Comparison of ENCODE assay signal across 11 cellular contexts in genomic region chr21:35399706-35400105, GRCh38.
DNase-seq lines count a peak whose midpoint lies in the region; ATAC-seq and TF ChIP-seq lines count a peak whose summit lies in the region.
"Had no signal": no experiment of that assay in that cellular context is flagged by ENCODE, and none has a peak within 500 bp of the region (broad histone marks: within the 10 kb centered on the region; RNA-seq: fewer than 3 reads in every experiment).

No MANE protein-coding gene starts in this region.

- 69 to 72% methylated on average over 5 of the region's 5 CpGs for WGBS in heart right ventricle, 2 donors

- no peak for TF ChIP-seq CTCF in heart right ventricle (IDR thresholded peaks at IDR 0.05)
- TF ChIP-seq CTCF in endothelial cell (IDR thresholded peaks at IDR 0.05; ENCODE audit: unreplicated experiment), result no peak

- no peak for DNase-seq in activated naive CD8-positive, alpha-beta T cell treated with anti-CD3 and anti-CD28 coated beads, Interleukin-2, amount 50 U/mL, for 24 hours
- no peak for DNase-seq in activated naive CD8-positive, alpha-beta T cell treated with anti-CD3 and anti-CD28 coated beads for 36 hours
- DNase-seq in NAMALWA (ENCODE audit: low spot score) (peak; percentile 35), RKO (ENCODE audit: low spot score) (no peak), heart right ventricle (no peak), endothelial cell (ENCODE audit: low spot score) (no peak)
- DNase-seq in activated T-helper 2 cell treated with anti-CD3 and anti-CD28 coated beads, Interferon-gamma antibody, Interleukin-2, Interleukin-4, amounts not matched to agents 10 μg/mL and 5 μg/mL and 100 μg/mL, durations not matched to agents 14 hours and 24 hours and 36 hours (ENCODE audit: low spot score), result no peak
- DNase-seq: effector CD8-positive, alpha-beta T cell had no signal

- H3K4me1 Mint-ChIP-seq in activated naive CD8-positive, alpha-beta T cell treated with anti-CD3 and anti-CD28 coated beads, Interleukin-2, amount 50 U/mL, for 24 hours, result peaks cover 24% of the 10 kb centered on the region
- H3K4me1 Mint-ChIP-seq in activated naive CD8-positive, alpha-beta T cell treated with anti-CD3 and anti-CD28 coated beads for 36 hours, result peaks cover 9% of the 10 kb centered on the region
- peaks cover 31% of the 10 kb centered on the region for H3K4me1 Mint-ChIP-seq in activated T-helper 2 cell treated with anti-CD3 and anti-CD28 coated beads, Interferon-gamma antibody, Interleukin-2, Interleukin-4, amounts not matched to agents 10 μg/mL and 5 μg/mL and 100 μg/mL, durations not matched to agents 14 hours and 24 hours and 36 hours (ENCODE audit: low read depth)
- H3K4me1 Mint-ChIP-seq in stimulated activated memory B cell treated with anti-CD40 and anti-IgM and Interleukin-4, amounts not matched to agents 10 μg/mL and 1 μg/mL and 100 μg/mL, for 72 hours, result peaks cover 19% of the 10 kb centered on the region
- H3K4me1 Mint-ChIP-seq in endothelial cell (ENCODE audit: unreplicated experiment), result peaks cover 13% of the 10 kb centered on the region

- peak overlapping the region; percentile 40 for H3K27ac Mint-ChIP-seq in activated naive CD8-positive, alpha-beta T cell treated with anti-CD3 and anti-CD28 coated beads, Interleukin-2, amount 50 U/mL, for 24 hours
- H3K27ac Mint-ChIP-seq in activated naive CD8-positive, alpha-beta T cell treated with anti-CD3 and anti-CD28 coated beads for 36 hours, result no peak overlapping the region
- peak overlapping the region; percentile 46 for H3K27ac Mint-ChIP-seq in activated T-helper 2 cell treated with anti-CD3 and anti-CD28 coated beads, Interferon-gamma antibody, Interleukin-2, Interleukin-4, amounts not matched to agents 10 μg/mL and 5 μg/mL and 100 μg/mL, durations not matched to agents 14 hours and 24 hours and 36 hours
- H3K27ac Mint-ChIP-seq in stimulated activated memory B cell treated with anti-CD40 and anti-IgM and Interleukin-4, amounts not matched to agents 10 μg/mL and 1 μg/mL and 100 μg/mL, for 72 hours, result peak overlapping the region; percentile 74
- no peak overlapping the region for H3K27ac Mint-ChIP-seq in endothelial cell (ENCODE audit: unreplicated experiment)
- H3K27ac Mint-ChIP-seq: memory B cell, T-helper 17 cell had no signal

- H3K9me3 Mint-ChIP-seq in activated naive CD8-positive, alpha-beta T cell treated with anti-CD3 and anti-CD28 coated beads, Interleukin-2, amount 50 U/mL, for 24 hours, result no peaks in the 10 kb centered on the region
- H3K9me3 Mint-ChIP-seq in activated naive CD8-positive, alpha-beta T cell treated with anti-CD3 and anti-CD28 coated beads for 36 hours, result no peaks in the 10 kb centered on the region
- H3K9me3 Mint-ChIP-seq in activated T-helper 2 cell treated with anti-CD3 and anti-CD28 coated beads, Interferon-gamma antibody, Interleukin-2, Interleukin-4, amounts not matched to agents 10 μg/mL and 5 μg/mL and 100 μg/mL, durations not matched to agents 14 hours and 24 hours and 36 hours, result no peaks in the 10 kb centered on the region
- no peaks in the 10 kb centered on the region for H3K9me3 Mint-ChIP-seq in stimulated activated memory B cell treated with anti-CD40 and anti-IgM and Interleukin-4, amounts not matched to agents 10 μg/mL and 1 μg/mL and 100 μg/mL, for 72 hours
- no peaks in the 10 kb centered on the region for H3K9me3 Mint-ChIP-seq in endothelial cell (ENCODE audit: unreplicated experiment)
- H3K9me3 Mint-ChIP-seq: memory B cell had no signal

- no peaks in the 10 kb centered on the region for H3K36me3 Mint-ChIP-seq in activated naive CD8-positive, alpha-beta T cell treated with anti-CD3 and anti-CD28 coated beads, Interleukin-2, amount 50 U/mL, for 24 hours (ENCODE audit: low read depth)
- no peaks in the 10 kb centered on the region for H3K36me3 Mint-ChIP-seq in activated naive CD8-positive, alpha-beta T cell treated with anti-CD3 and anti-CD28 coated beads for 36 hours
- no peaks in the 10 kb centered on the region for H3K36me3 Mint-ChIP-seq in activated T-helper 2 cell treated with anti-CD3 and anti-CD28 coated beads, Interferon-gamma antibody, Interleukin-2, Interleukin-4, amounts not matched to agents 10 μg/mL and 5 μg/mL and 100 μg/mL, durations not matched to agents 14 hours and 24 hours and 36 hours (ENCODE audit: low read depth)
- no peaks in the 10 kb centered on the region for H3K36me3 Mint-ChIP-seq in stimulated activated memory B cell treated with anti-CD40 and anti-IgM and Interleukin-4, amounts not matched to agents 10 μg/mL and 1 μg/mL and 100 μg/mL, for 72 hours
- H3K36me3 Mint-ChIP-seq in endothelial cell (ENCODE audit: low read depth, unreplicated experiment), result no peaks in the 10 kb centered on the region
- H3K36me3 Mint-ChIP-seq: memory B cell had no signal

- H3K27ac ChIP-seq in heart right ventricle, result peak overlapping the region in 1 of 10 donors; percentile 64

- no peaks in the 10 kb centered on the region for H3K9me3 ChIP-seq in heart right ventricle

- intact Hi-C loops in activated T-helper 2 cell treated with anti-CD3 and anti-CD28 coated beads, Interferon-gamma antibody, Interleukin-2, Interleukin-4, amounts not matched to agents 10 μg/mL and 5 μg/mL and 100 μg/mL, durations not matched to agents 14 hours and 24 hours and 36 hours (cut with micrococcal nuclease), result loop anchor here (1.0 to 5.0 kb wide), 4 partner anchors 252 to 511 kb away; no protein-coding TSS in a partner anchor
- intact Hi-C loops in heart right ventricle (cut with DNase I), result loop anchor here in 9 of 10 donors (1.0 to 10.0 kb wide), 12 partner anchors 345 to 655 kb away; partner anchors contain the start of gene RUNX1 (in 2 of the 9)

- H3K4me1 ChIP-seq in heart right ventricle, result peaks cover 0 to 26% (median 0%) of the 10 kb centered on the region in 9 donors

- H3K36me3 ChIP-seq in heart right ventricle, result no peaks in the 10 kb centered on the region

- H3K27me3 Mint-ChIP-seq in activated naive CD8-positive, alpha-beta T cell treated with anti-CD3 and anti-CD28 coated beads, Interleukin-2, amount 50 U/mL, for 24 hours, result no peaks in the 10 kb centered on the region
- no peaks in the 10 kb centered on the region for H3K27me3 Mint-ChIP-seq in activated naive CD8-positive, alpha-beta T cell treated with anti-CD3 and anti-CD28 coated beads for 36 hours
- no peaks in the 10 kb centered on the region for H3K27me3 Mint-ChIP-seq in activated T-helper 2 cell treated with anti-CD3 and anti-CD28 coated beads, Interferon-gamma antibody, Interleukin-2, Interleukin-4, amounts not matched to agents 10 μg/mL and 5 μg/mL and 100 μg/mL, durations not matched to agents 14 hours and 24 hours and 36 hours (ENCODE audit: low read depth)
- peaks cover 8% of the 10 kb centered on the region for H3K27me3 Mint-ChIP-seq in stimulated activated memory B cell treated with anti-CD40 and anti-IgM and Interleukin-4, amounts not matched to agents 10 μg/mL and 1 μg/mL and 100 μg/mL, for 72 hours
- H3K27me3 Mint-ChIP-seq in endothelial cell (ENCODE audit: unreplicated experiment), result no peaks in the 10 kb centered on the region

- peak overlapping the region; percentile 19 for H3K4me3 Mint-ChIP-seq in activated naive CD8-positive, alpha-beta T cell treated with anti-CD3 and anti-CD28 coated beads, Interleukin-2, amount 50 U/mL, for 24 hours
- no peak overlapping the region for H3K4me3 Mint-ChIP-seq in activated naive CD8-positive, alpha-beta T cell treated with anti-CD3 and anti-CD28 coated beads for 36 hours
- H3K4me3 Mint-ChIP-seq in activated T-helper 2 cell treated with anti-CD3 and anti-CD28 coated beads, Interferon-gamma antibody, Interleukin-2, Interleukin-4, amounts not matched to agents 10 μg/mL and 5 μg/mL and 100 μg/mL, durations not matched to agents 14 hours and 24 hours and 36 hours (ENCODE audit: low read depth), result peak overlapping the region; percentile 15
- H3K4me3 Mint-ChIP-seq in stimulated activated memory B cell treated with anti-CD40 and anti-IgM and Interleukin-4, amounts not matched to agents 10 μg/mL and 1 μg/mL and 100 μg/mL, for 72 hours, result peak overlapping the region; percentile 7
- no peak overlapping the region for H3K4me3 Mint-ChIP-seq in endothelial cell (ENCODE audit: unreplicated experiment)
- H3K4me3 Mint-ChIP-seq: memory B cell had no signal

- no peak for ATAC-seq in activated naive CD8-positive, alpha-beta T cell treated with anti-CD3 and anti-CD28 coated beads, Interleukin-2, amount 50 U/mL, for 24 hours
- ATAC-seq in stimulated activated memory B cell treated with anti-CD40 and anti-IgM and Interleukin-4, amounts not matched to agents 10 μg/mL and 1 μg/mL and 100 μg/mL, for 72 hours, result no peak
- ATAC-seq in heart right ventricle, result no peak

- peak overlapping the region in 1 of 10 donors; percentile 18 for H3K4me3 ChIP-seq in heart right ventricle

- H3K27me3 ChIP-seq in heart right ventricle, result peaks cover 0 to 27% (median 13%) of the 10 kb centered on the region in 7 donors

Comparison
In these comparisons a context has a peak if more than half of its experiments do, and no peak if none do; other contexts are left out.
1. H3K27ac Mint-ChIP-seq: peak in activated naive CD8-positive, alpha-beta T cell treated with anti-CD3 and anti-CD28 coated beads, Interleukin-2, amount 50 U/mL, for 24 hours (single experiment), activated T-helper 2 cell treated with anti-CD3 and anti-CD28 coated beads, Interferon-gamma antibody, Interleukin-2, Interleukin-4, amounts not matched to agents 10 μg/mL and 5 μg/mL and 100 μg/mL, durations not matched to agents 14 hours and 24 hours and 36 hours (single experiment) and stimulated activated memory B cell treated with anti-CD40 and anti-IgM and Interleukin-4, amounts not matched to agents 10 μg/mL and 1 μg/mL and 100 μg/mL, for 72 hours (single experiment); none in activated naive CD8-positive, alpha-beta T cell treated with anti-CD3 and anti-CD28 coated beads for 36 hours (single experiment) and endothelial cell (single experiment).
2. H3K4me3 Mint-ChIP-seq: peak in activated naive CD8-positive, alpha-beta T cell treated with anti-CD3 and anti-CD28 coated beads, Interleukin-2, amount 50 U/mL, for 24 hours (single experiment), activated T-helper 2 cell treated with anti-CD3 and anti-CD28 coated beads, Interferon-gamma antibody, Interleukin-2, Interleukin-4, amounts not matched to agents 10 μg/mL and 5 μg/mL and 100 μg/mL, durations not matched to agents 14 hours and 24 hours and 36 hours (single experiment) and stimulated activated memory B cell treated with anti-CD40 and anti-IgM and Interleukin-4, amounts not matched to agents 10 μg/mL and 1 μg/mL and 100 μg/mL, for 72 hours (single experiment); none in activated naive CD8-positive, alpha-beta T cell treated with anti-CD3 and anti-CD28 coated beads for 36 hours (single experiment) and endothelial cell (single experiment).